Comparison of ENCODE assay signal across 13 cellular contexts in the genomic region with DNA sequence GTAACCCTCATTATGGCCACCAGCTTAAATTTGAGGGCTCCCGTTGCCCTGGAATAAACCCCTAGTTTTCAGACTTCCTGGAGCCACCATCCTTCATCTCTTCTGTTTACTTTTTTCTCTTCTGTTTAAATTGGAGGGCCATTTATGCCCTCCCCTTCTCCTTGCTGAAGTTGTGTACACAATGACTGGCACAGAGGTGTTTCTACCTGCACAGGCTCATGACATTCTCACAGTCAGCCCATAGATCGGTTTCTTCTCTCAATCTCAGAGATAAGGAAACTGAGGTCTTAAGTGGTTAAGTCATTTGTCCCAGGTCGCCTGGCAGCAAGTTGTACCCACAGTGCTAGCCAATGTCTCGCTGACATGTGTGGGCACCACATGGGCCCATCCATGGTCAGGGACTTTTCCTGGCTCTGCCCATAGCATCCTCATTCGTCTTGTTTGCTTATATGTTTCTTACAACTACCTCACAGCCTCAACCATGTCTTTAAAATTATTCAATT.
A peak's percentile ranks its signal among the peaks of the same experiment; 100 is the strongest.
DNase-seq lines count a peak whose midpoint lies in the region; ATAC-seq, FAIRE-seq and TF ChIP-seq lines count a peak whose summit lies in the region.
"Had no signal": no experiment of that assay in that cellular context is flagged by ENCODE, and none has a peak within 500 bp of the region (broad histone marks: within the 10 kb centered on the region; RNA-seq: fewer than 3 reads in every experiment).

No MANE protein-coding gene starts in this region.

- 80% methylated on average over 5 of the region's 5 CpGs; no CpG with 5 or more reads in 1 of the 2 experiments for WGBS in H1 (ENCODE audit: extremely low coverage in 1 of 2, insufficient coverage in 1 of 2, insufficient read length in 1 of 2, insufficient replicate concordance in 2 of 2, low coverage in 1 of 2, low lambda C conversion rate in 2 of 2, missing lambda C conversion rate in 1 of 2), 2 experiments
- no CpG with 5 or more reads among the region's 5 CpGs for WGBS in neuronal stem cell (ENCODE audit: extremely low coverage in 2 of 2, insufficient read length in 2 of 2, insufficient replicate concordance in 1 of 2), 2 donors

- H3K14ac ChIP-seq in H1 (ENCODE audit: insufficient read length) (no peak overlapping the region), neuronal stem cell (ENCODE audit: low read length) (no peak overlapping the region)

- ATAC-seq in HG02973 (IDR thresholded peaks at IDR 0.05; ENCODE audit: unreplicated experiment) = no peak
- ATAC-seq in CD8-positive, alpha-beta T cell = no peak
- ATAC-seq: SK-N-SH treated with all-trans-retinoic acid at 6 μM for 48 hours had no signal

- H4K91ac ChIP-seq in H1 (replicated peaks; ENCODE audit: insufficient read length, low read length) = no peak overlapping the region
- no peak overlapping the region for H4K91ac ChIP-seq in neuronal stem cell (ENCODE audit: low read depth, low read length, poor library complexity)

- no peaks in the 10 kb centered on the region for H3F3A ChIP-seq in Loucy (ENCODE audit: low read depth)

- TF ChIP-seq CTCF in Loucy (conservative IDR thresholded peaks at IDR 0.05; ENCODE audit: low read length) = no peak
- TF ChIP-seq CTCF in H1 (IDR thresholded peaks at IDR 0.05; ENCODE audit: control extremely low read depth in 1 of 3, insufficient read depth in 1 of 3, low read depth in 1 of 3, low read length in 3 of 3) = no peak
- TF ChIP-seq CTCF in CD8-positive, alpha-beta T cell (IDR thresholded peaks at IDR 0.05) = no peak

- CTCF ChIA-PET in H1 (lab: Charles Lee; ENCODE audit: partially characterized antibody) = no interaction called here
- CTCF ChIA-PET in activated CD4-positive, alpha-beta memory T cell treated with anti-CD3 and anti-CD28 coated beads for 36 hours (lab: Charles Lee) = no interaction called here
- CTCF ChIA-PET in CD8-positive, alpha-beta T cell (lab: Charles Lee) = no interaction called here

- H3K56ac ChIP-seq in H1 (replicated peaks; ENCODE audit: insufficient read length, low read depth, low read length) = no peak overlapping the region

- H3K27me3 Mint-ChIP-seq in activated CD4-positive, alpha-beta memory T cell treated with anti-CD3 and anti-CD28 coated beads for 36 hours = no peaks in the 10 kb centered on the region
- H3K27me3 Mint-ChIP-seq in CD8-positive, alpha-beta T cell (ENCODE audit: low read depth) = no peaks in the 10 kb centered on the region

- no peak for TF ChIP-seq RAD21 in H1 (IDR thresholded peaks at IDR 0.05 in 1 of 2, conservative IDR thresholded peaks at IDR 0.05 in 1 of 2; ENCODE audit: low read depth in 2 of 2, low read length in 2 of 2)

- no peak overlapping the region for H2BK120ac ChIP-seq in H1 (replicated peaks; ENCODE audit: low read depth, low read length)
- H2BK120ac ChIP-seq in neuronal stem cell (ENCODE audit: low read depth, low read length) = no peak overlapping the region

- no peak for FAIRE-seq in H1 (lab: Jason Lieb, UNC)

- H3K27me3 ChIP-seq in Loucy (ENCODE audit: insufficient read depth, low read length, poor library complexity, severe bottlenecking) = no peaks in the 10 kb centered on the region
- no peaks in the 10 kb centered on the region for H3K27me3 ChIP-seq in H1 (replicated peaks in 1 of 4; ENCODE audit: control insufficient read depth in 3 of 4, extremely low read depth in 1 of 4, insufficient read depth in 3 of 4, low read length in 3 of 4)
- H3K27me3 ChIP-seq in neuronal stem cell (ENCODE audit: control insufficient read depth in 3 of 3, insufficient read depth in 3 of 3, low read depth in 1 of 3, low read length in 3 of 3) = peaks cover 0 to 2% (median 0%) of the 10 kb centered on the region in 3 experiments
- H3K27me3 ChIP-seq in CD8-positive, alpha-beta T cell (ENCODE audit: insufficient read depth, low read length) = no peaks in the 10 kb centered on the region
- H3K27me3 ChIP-seq: ascending aorta had no signal

- intact Hi-C loops in activated CD4-positive, alpha-beta memory T cell treated with anti-CD3 and anti-CD28 coated beads for 36 hours (cut with micrococcal nuclease) = no loop called here
- intact Hi-C loops in CD8-positive, alpha-beta T cell (cut with DNase I, micrococcal nuclease) = no loop called here

- H2BK15ac ChIP-seq in H1 (ENCODE audit: low read length) (no peak overlapping the region), neuronal stem cell (ENCODE audit: low read length) (peak overlapping the region; percentile 18)

- H3K23me2 ChIP-seq in H1 (ENCODE audit: low read depth, low read length) = no peaks in the 10 kb centered on the region

- H3K18ac ChIP-seq in H1 (ENCODE audit: extremely low read depth, low read length) (no peak overlapping the region), neuronal stem cell (ENCODE audit: low read length) (no peak overlapping the region)

- H3K4ac ChIP-seq in H1 (replicated peaks; ENCODE audit: insufficient read length, low read depth, low read length) = no peak overlapping the region
- H3K4ac ChIP-seq in neuronal stem cell (ENCODE audit: low read length) = no peak overlapping the region

- H4K8ac ChIP-seq in H1 (ENCODE audit: extremely low read depth, insufficient read depth, low read length) (no peak overlapping the region), neuronal stem cell (ENCODE audit: low read depth, low read length) (no peak overlapping the region)

- H2BK12ac ChIP-seq in H1 (ENCODE audit: low read depth, low read length) (no peak overlapping the region), neuronal stem cell (ENCODE audit: low read length) (no peak overlapping the region)

- no peak overlapping the region for H3K4me3 Mint-ChIP-seq in activated CD4-positive, alpha-beta memory T cell treated with anti-CD3 and anti-CD28 coated beads for 36 hours
- no peak overlapping the region for H3K4me3 Mint-ChIP-seq in CD8-positive, alpha-beta T cell
- H3K4me3 Mint-ChIP-seq: dendritic cell treated with granulocyte-macrophage colony-stimulating factor and Interleukin-4, amounts not matched to agents 40 ng/mL and 50 ng/mL, for 4 days had no signal

- H3K79me1 ChIP-seq in H1 (ENCODE audit: low read depth, low read length) (no peaks in the 10 kb centered on the region), neuronal stem cell (ENCODE audit: low read depth, low read length) (no peaks in the 10 kb centered on the region)

- no peak overlapping the region for H3K27ac Mint-ChIP-seq in activated CD4-positive, alpha-beta memory T cell treated with anti-CD3 and anti-CD28 coated beads for 36 hours
- H3K27ac Mint-ChIP-seq in CD8-positive, alpha-beta T cell = no peak overlapping the region
- H3K27ac Mint-ChIP-seq: dendritic cell treated with granulocyte-macrophage colony-stimulating factor and Interleukin-4, amounts not matched to agents 40 ng/mL and 50 ng/mL, for 4 days had no signal

- H2AK5ac ChIP-seq in H1 (ENCODE audit: low read depth, low read length) = no peak overlapping the region
- H2AK5ac ChIP-seq in neuronal stem cell (ENCODE audit: low read depth, low read length) = no peak overlapping the region

- DNase-seq in DMS153 (lab: John Stamatoyannopoulos, UW) (peak; percentile 81), H1 (ENCODE audit: low read depth in 1 of 2, low spot score in 2 of 2) (no peak), neuronal stem cell (ENCODE audit: low spot score) (no peak), dedifferentiated amniotic fluid mesenchymal stem cell (ENCODE audit: extremely low spot score) (no peak)
- no peak for DNase-seq in activated CD4-positive, alpha-beta memory T cell treated with anti-CD3 and anti-CD28 coated beads for 36 hours
- DNase-seq in CD8-positive, alpha-beta T cell = no peak
- DNase-seq: activated effector memory CD4-positive, alpha-beta T cell treated with anti-CD3 and anti-CD28 coated beads, Interleukin-2, amount 50 U/mL, for 16 hours; NCI-H2107 had no signal

- no peak overlapping the region for H3K27ac ChIP-seq in H1 (ENCODE audit: low read depth, low read length)
- no peak overlapping the region for H3K27ac ChIP-seq in neuronal stem cell (replicated peaks; ENCODE audit: low read length)
- no peak overlapping the region for H3K27ac ChIP-seq in CD8-positive, alpha-beta T cell (ENCODE audit: low read depth, low read length)
- H3K27ac ChIP-seq: ascending aorta had no signal

- no peak overlapping the region for H2BK5ac ChIP-seq in H1 (ENCODE audit: low read depth, low read length)
- H2BK5ac ChIP-seq in neuronal stem cell (ENCODE audit: low read length) = no peak overlapping the region

- no peak for TF ChIP-seq EP300 in H1 (IDR thresholded peaks at IDR 0.05; ENCODE audit: borderline replicate concordance in 1 of 2, low read depth in 2 of 2, low read length in 2 of 2)

- POLR2A ChIA-PET in H1 (lab: Charles Lee; ENCODE audit: partially characterized antibody) = no interaction called here
- POLR2A ChIA-PET in activated CD4-positive, alpha-beta memory T cell treated with anti-CD3 and anti-CD28 coated beads for 36 hours (lab: Charles Lee) = no interaction called here
- POLR2A ChIA-PET in CD8-positive, alpha-beta T cell (lab: Charles Lee) = interaction anchor here (0.6 kb wide), 1 partner anchor 15 kb away, joined by 4 read pairs; no protein-coding TSS in a partner anchor

- no peaks in the 10 kb centered on the region for H3K4me1 ChIP-seq in Loucy (ENCODE audit: insufficient read depth, low read length, poor library complexity, severe bottlenecking)
- peaks cover 0 to 7% (median 5%) of the 10 kb centered on the region in 4 experiments; a peak in 3 of 7 replicates for H3K4me1 ChIP-seq in H1 (replicated peaks in 1 of 4; ENCODE audit: control insufficient read depth in 3 of 4, insufficient read depth in 4 of 4, low read length in 3 of 4)
- peaks cover 8 to 13% of the 10 kb centered on the region in 2 donors for H3K4me1 ChIP-seq in neuronal stem cell (ENCODE audit: control insufficient read depth in 2 of 2, insufficient read depth in 1 of 2, low read depth in 1 of 2, low read length in 2 of 2)
- no peaks in the 10 kb centered on the region for H3K4me1 ChIP-seq in CD8-positive, alpha-beta T cell (ENCODE audit: insufficient read depth, low read length)
- H3K4me1 ChIP-seq: ascending aorta had no signal

- H2AFZ ChIP-seq in Loucy (ENCODE audit: low read length) (peak overlapping the region; percentile 10; the same call in 1 of the 2 replicates), H1 (ENCODE audit: low read length) (no peak overlapping the region), neuronal stem cell (ENCODE audit: low read length) (no peak overlapping the region)

- H3K9me3 ChIP-seq in Loucy (ENCODE audit: insufficient read depth, low read depth, low read length) (no peaks in the 10 kb centered on the region), H1 (ENCODE audit: insufficient read depth in 2 of 2, low read depth in 1 of 2, low read length in 1 of 2) (no peaks in the 10 kb centered on the region), neuronal stem cell (replicated peaks in 1 of 2; ENCODE audit: control insufficient read depth in 2 of 2, insufficient read depth in 1 of 2, low read depth in 1 of 2, low read length in 2 of 2) (no peaks in the 10 kb centered on the region)
- H3K9me3 ChIP-seq in CD8-positive, alpha-beta T cell (ENCODE audit: low read length) = no peaks in the 10 kb centered on the region
- H3K9me3 ChIP-seq: ascending aorta had no signal

- H4K5ac ChIP-seq in H1 (ENCODE audit: insufficient read length, low read depth, low read length) = no peak overlapping the region

- H3K4me2 ChIP-seq in Loucy (ENCODE audit: low read depth, low read length, poor library complexity, severe bottlenecking) = no peak overlapping the region
- H3K4me2 ChIP-seq in H1 (ENCODE audit: insufficient read depth in 1 of 2, low read depth in 2 of 2, low read length in 2 of 2) = no peak overlapping the region
- no peak overlapping the region for H3K4me2 ChIP-seq in neuronal stem cell (ENCODE audit: insufficient read depth, low read length, poor library complexity, severe bottlenecking)

- H3K4me1 Mint-ChIP-seq in activated CD4-positive, alpha-beta memory T cell treated with anti-CD3 and anti-CD28 coated beads for 36 hours (ENCODE audit: low read depth) = no peaks in the 10 kb centered on the region
- H3K4me1 Mint-ChIP-seq in CD8-positive, alpha-beta T cell (ENCODE audit: low read depth) = no peaks in the 10 kb centered on the region

- H3K4me3 ChIP-seq in Loucy (ENCODE audit: low read length, poor library complexity, severe bottlenecking) (no peak overlapping the region), H1 (ENCODE audit: extremely low read depth in 1 of 4, insufficient read depth in 2 of 4, low read depth in 3 of 4, low read length in 4 of 4) (no peak overlapping the region), neuronal stem cell (ENCODE audit: low read length in 2 of 2) (no peak overlapping the region)
- no peak overlapping the region for H3K4me3 ChIP-seq in CD8-positive, alpha-beta T cell (ENCODE audit: low read depth, low read length)
- H3K4me3 ChIP-seq: ascending aorta had no signal

- peak overlapping the region; percentile 98; the same call in 1 of the 2 replicates for H2BK20ac ChIP-seq in H1 (ENCODE audit: low read length)

- H4K20me1 ChIP-seq in Loucy (ENCODE audit: insufficient read depth, low read length, poor library complexity, severe bottlenecking) (no peaks in the 10 kb centered on the region), H1 (replicated peaks in 1 of 2; ENCODE audit: control insufficient read depth in 1 of 2, insufficient read depth in 2 of 2, low read length in 2 of 2) (no peaks in the 10 kb centered on the region)

- H3K23ac ChIP-seq in H1 (ENCODE audit: insufficient read length) (no peak overlapping the region), neuronal stem cell (ENCODE audit: low read depth, low read length, poor library complexity) (no peak overlapping the region)

- H3K36me3 Mint-ChIP-seq in activated CD4-positive, alpha-beta memory T cell treated with anti-CD3 and anti-CD28 coated beads for 36 hours = no peaks in the 10 kb centered on the region
- no peaks in the 10 kb centered on the region for H3K36me3 Mint-ChIP-seq in CD8-positive, alpha-beta T cell

- no peaks in the 10 kb centered on the region for H3K36me3 ChIP-seq in Loucy (ENCODE audit: insufficient read depth, low read length)
- no peaks in the 10 kb centered on the region for H3K36me3 ChIP-seq in H1 (ENCODE audit: control insufficient read depth in 2 of 4, insufficient read depth in 4 of 4, low read length in 3 of 4)
- no peaks in the 10 kb centered on the region for H3K36me3 ChIP-seq in neuronal stem cell (replicated peaks in 1 of 2; ENCODE audit: control insufficient read depth in 2 of 2, insufficient read depth in 2 of 2, low read length in 2 of 2)
- no peaks in the 10 kb centered on the region for H3K36me3 ChIP-seq in CD8-positive, alpha-beta T cell (ENCODE audit: insufficient read depth, low read length)
- H3K36me3 ChIP-seq: ascending aorta had no signal

- H3K79me2 ChIP-seq in Loucy (ENCODE audit: insufficient read depth, low read length) (no peaks in the 10 kb centered on the region), H1 (ENCODE audit: control insufficient read depth in 1 of 2, insufficient read depth in 2 of 2, low read length in 2 of 2) (no peaks in the 10 kb centered on the region)

- no peak for TF ChIP-seq POLR2A in H1 (IDR thresholded peaks at IDR 0.05; ENCODE audit: control extremely low read depth in 1 of 2, low read depth in 2 of 2, low read length in 2 of 2)

- H3K9me2 ChIP-seq in Loucy (replicated peaks; ENCODE audit: low read depth, low read length) = no peaks in the 10 kb centered on the region

- H3K9ac ChIP-seq in Loucy (ENCODE audit: low read depth, low read length, poor library complexity, severe bottlenecking) (no peak overlapping the region), H1 (replicated peaks in 1 of 4; ENCODE audit: extremely low read depth in 1 of 4, low read depth in 3 of 4, low read length in 3 of 4) (no peak overlapping the region), neuronal stem cell (ENCODE audit: low read depth, low read length, poor library complexity) (no peak overlapping the region)

- no peaks in the 10 kb centered on the region for H3K9me3 Mint-ChIP-seq in activated CD4-positive, alpha-beta memory T cell treated with anti-CD3 and anti-CD28 coated beads for 36 hours
- H3K9me3 Mint-ChIP-seq in CD8-positive, alpha-beta T cell = no peaks in the 10 kb centered on the region
- H3K9me3 Mint-ChIP-seq: dendritic cell treated with granulocyte-macrophage colony-stimulating factor and Interleukin-4, amounts not matched to agents 40 ng/mL and 50 ng/mL, for 4 days had no signal
